ENCODE assay signal across 9 cellular contexts in the genomic region with DNA sequence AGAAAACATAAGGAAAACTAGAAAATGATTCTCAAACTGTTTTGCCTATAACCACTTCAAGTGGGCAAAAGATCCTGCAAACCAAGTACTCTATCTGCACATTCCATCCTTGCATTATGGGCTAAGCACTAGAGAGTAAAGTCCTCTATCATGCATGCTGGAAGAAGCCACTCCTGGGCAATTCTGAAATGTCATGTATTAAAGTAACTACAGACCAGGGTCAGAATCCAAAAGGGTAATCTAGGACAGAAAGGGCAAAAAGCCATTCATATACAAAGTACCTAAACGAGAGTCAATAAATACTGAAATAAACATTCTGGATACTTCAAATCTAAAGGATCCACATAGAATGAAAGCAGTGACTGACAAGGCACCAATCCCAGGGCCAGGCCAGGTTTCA. TPM values are rescaled to one million over a fixed set of nuclear protein-coding genes. Genes with fewer than 3 reads are reported as not detected.
DNase-seq lines count a peak whose midpoint lies in the region; ATAC-seq and TF ChIP-seq lines count a peak whose summit lies in the region.
"Had no signal": no experiment of that assay in that cellular context is flagged by ENCODE, and none has a peak within 500 bp of the region (broad histone marks: within the 10 kb centered on the region; RNA-seq: fewer than 3 reads in every experiment).

No MANE protein-coding gene starts in this region.

- H3K23me2 ChIP-seq in H9 (ENCODE audit: insufficient read length, low read depth, low read length, poor library complexity, severe bottlenecking): no peaks in the 10 kb centered on the region

- no peak overlapping the region for H4K8ac ChIP-seq in H9 (replicated peaks; ENCODE audit: insufficient read length, low read depth, low read length)

- H3K4ac ChIP-seq in H9 (ENCODE audit: low read depth, low read length): no peak overlapping the region

- H4K20me1 ChIP-seq in H9 (ENCODE audit: control insufficient read depth, insufficient read depth, insufficient read length): no peaks in the 10 kb centered on the region

- H3K9me3 ChIP-seq in H9 (ENCODE audit: control insufficient read depth, low read depth, low read length): peaks cover 12% of the 10 kb centered on the region
- H3K9me3 ChIP-seq in iPS DF 6.9 (ENCODE audit: control insufficient read depth, insufficient read depth, low read length): no peaks in the 10 kb centered on the region

- H3K79me2 ChIP-seq in H9 (ENCODE audit: insufficient read depth, low read length): peaks cover 4% of the 10 kb centered on the region; the same call in 1 of the 2 replicates

- peaks cover 44 to 57% of the 10 kb centered on the region in 2 experiments for H3K9me3 Mint-ChIP-seq in H9
- no peaks in the 10 kb centered on the region for H3K9me3 Mint-ChIP-seq in activated B cell treated with CpG ODN at 0.5 μM for 24 hours

- DNase-seq in H9: no peak
- no peak for DNase-seq in activated B cell treated with CpG ODN at 0.5 μM for 24 hours
- DNase-seq in iPS DF 6.9 (ENCODE audit: low read depth, low spot score): no peak
- no peak for DNase-seq in NCI-H1105 (lab: John Stamatoyannopoulos, UW)
- no peak for DNase-seq in retina
- no peak for DNase-seq in central memory CD4-positive, alpha-beta T cell
- DNase-seq: HCEC 1CT had no signal

- no peak overlapping the region for H3K27ac ChIP-seq in H9 (ENCODE audit: insufficient read length, low read depth, low read length)
- no peak overlapping the region for H3K27ac ChIP-seq in iPS DF 6.9 (ENCODE audit: low read length)
- peak overlapping the region in 17 of 21 experiments; percentile 41 to 88 (median 81) for H3K27ac ChIP-seq in skin epidermis

- H3K27me3 ChIP-seq in H9 (ENCODE audit: insufficient read depth, low read length) (no peaks in the 10 kb centered on the region), iPS DF 6.9 (ENCODE audit: control insufficient read depth, insufficient read depth, low read length) (no peaks in the 10 kb centered on the region)

- H2AFZ ChIP-seq in H9 (ENCODE audit: low read length): no peak overlapping the region

- H3K79me1 ChIP-seq in H9 (ENCODE audit: insufficient read depth, low read depth, low read length, poor library complexity, severe bottlenecking): no peaks in the 10 kb centered on the region

- H2BK12ac ChIP-seq in H9 (ENCODE audit: insufficient read length, low read depth, low read length): no peak overlapping the region

- H3K23ac ChIP-seq in H9 (ENCODE audit: insufficient read length, low read depth, low read length): no peak overlapping the region

- H3K4me3 ChIP-seq in iPS DF 6.9 (ENCODE audit: low read length): peak overlapping the region; percentile 99; the same call in 1 of the 2 replicates
- H3K4me3 ChIP-seq in skin epidermis: peak overlapping the region; percentile 47 to 60 (median 51)

- H4K91ac ChIP-seq in H9 (ENCODE audit: insufficient read length, low read depth, low read length): no peak overlapping the region

- H3K4me1 Mint-ChIP-seq in H9 (peaks cover 6 to 8% of the 10 kb centered on the region in 2 experiments; a peak in 1 of 4 replicates), activated B cell treated with CpG ODN at 0.5 μM for 24 hours (peaks cover 19% of the 10 kb centered on the region)

- H3T11ph ChIP-seq in H9 (ENCODE audit: low read length): no peak overlapping the region

- H3K27ac Mint-ChIP-seq in H9 (no peak overlapping the region; a peak in 1 of 7 replicates), activated B cell treated with CpG ODN at 0.5 μM for 24 hours (no peak overlapping the region)

- no peak overlapping the region for H2BK5ac ChIP-seq in H9 (ENCODE audit: insufficient read length, low read length)

- TF ChIP-seq CTCF in H9 (conservative IDR thresholded peaks at IDR 0.05): no peak
- no peak for TF ChIP-seq CTCF in activated B cell treated with CpG ODN at 0.5 μM for 24 hours (IDR thresholded peaks at IDR 0.05)

- H2BK120ac ChIP-seq in H9 (ENCODE audit: low read depth, low read length, poor library complexity, severe bottlenecking): no peak overlapping the region

- H3K27me3 Mint-ChIP-seq in H9 (ENCODE audit: low read depth) (no peaks in the 10 kb centered on the region), activated B cell treated with CpG ODN at 0.5 μM for 24 hours (peaks cover 3% of the 10 kb centered on the region)

- CTCF ChIA-PET in activated B cell treated with CpG ODN at 0.5 μM for 24 hours (lab: Charles Lee): no interaction called here

- intact Hi-C loops in activated B cell treated with CpG ODN at 0.5 μM for 24 hours (cut with micrococcal nuclease): loop anchor here (10.0 kb wide), 1 partner anchor 468 kb away; a partner anchor contains a TSS

- H3K14ac ChIP-seq in H9 (ENCODE audit: insufficient read depth, low read length): no peak overlapping the region

- H2BK15ac ChIP-seq in H9 (ENCODE audit: low read depth, low read length): no peak overlapping the region

- H3K9ac ChIP-seq in H9 (ENCODE audit: extremely low read depth, insufficient read length, low read length): peak overlapping the region; percentile 74

- H3K36me3 ChIP-seq in iPS DF 6.9 (ENCODE audit: control insufficient read depth, insufficient read depth, low read length): no peaks in the 10 kb centered on the region

- POLR2A ChIA-PET in activated B cell treated with CpG ODN at 0.5 μM for 24 hours (lab: Charles Lee): interaction anchor here (0.5 to 1.9 kb wide), 7 partner anchors 7 to 934 kb away, joined by 3 to 39 read pairs (median 7); a partner anchor contains a TSS

- H3K4me1 ChIP-seq in H9 (ENCODE audit: insufficient read depth, low read length): no peaks in the 10 kb centered on the region
- H3K4me1 ChIP-seq in iPS DF 6.9 (ENCODE audit: control insufficient read depth, insufficient read depth, low read length): no peaks in the 10 kb centered on the region; the same call in 1 of the 2 replicates

- no peak for ATAC-seq in activated B cell treated with CpG ODN at 0.5 μM for 24 hours (ENCODE audit: low read depth)
- no peak for ATAC-seq in GM18498 (IDR thresholded peaks at IDR 0.05; ENCODE audit: unreplicated experiment)

- no peak overlapping the region for H3K18ac ChIP-seq in H9 (ENCODE audit: insufficient read length, low read depth, low read length)

- no peak overlapping the region for H2BK20ac ChIP-seq in H9 (ENCODE audit: low read depth, low read length, poor library complexity, severe bottlenecking)

- peak overlapping the region; percentile 82 for H3K4me2 ChIP-seq in H9 (ENCODE audit: insufficient read depth, insufficient read length, low read length)

- no peak overlapping the region for H2AK5ac ChIP-seq in H9 (ENCODE audit: insufficient read length, low read length)

- H3K4me3 Mint-ChIP-seq in H9 (peak overlapping the region; percentile 87 to 99), activated B cell treated with CpG ODN at 0.5 μM for 24 hours (peak overlapping the region; percentile 94)

- no peak overlapping the region for H4K5ac ChIP-seq in H9 (ENCODE audit: insufficient read length, low read depth, low read length)

- no peak overlapping the region for H3K56ac ChIP-seq in H9 (ENCODE audit: insufficient read length, low read depth, low read length)

- WGBS in H9 (ENCODE audit: extremely low coverage, insufficient read length, low lambda C conversion rate): no CpG with 5 or more reads among the region's 1 CpG
- no CpG with 5 or more reads among the region's 1 CpG for WGBS in iPS DF 6.9 (ENCODE audit: insufficient coverage, insufficient read length)

- H3K36me3 Mint-ChIP-seq in H9 (ENCODE audit: insufficient read depth in 1 of 3, low read depth in 3 of 3) (peaks cover 7 to 17% (median 11%) of the 10 kb centered on the region in 3 experiments; a peak in 6 of 7 replicates), activated B cell treated with CpG ODN at 0.5 μM for 24 hours (ENCODE audit: low read depth) (peaks cover 24% of the 10 kb centered on the region)

RNA-seq across cellular contexts. Expression of a gene that starts 1.1 kb away (rescaled TPM):
- 69.1 and 69.7 TPM in 2 replicates for total RNA-seq in H9 (2021)
- 43.2 and 44.8 TPM in 2 replicates for total RNA-seq in activated B cell treated with CpG ODN at 0.5 μM for 24 hours

RNA-seq across cellular contexts. Expression of a gene that starts 28.6 kb away (rescaled TPM):
- 17.7 TPM in 2 replicates for total RNA-seq in H9 (2021)
- 10.1 and 16.1 TPM in 2 replicates for total RNA-seq in activated B cell treated with CpG ODN at 0.5 μM for 24 hours

RNA-seq across cellular contexts. Expression of a gene that starts 39.5 kb away (rescaled TPM):
- total RNA-seq in H9 (2021) (not detected in 2 replicates), activated B cell treated with CpG ODN at 0.5 μM for 24 hours (10.0 and 14.5 TPM in 2 replicates)

RNA-seq across cellular contexts. Expression of a gene that starts 44.3 kb away (rescaled TPM):
- total RNA-seq in H9 (2021) (not detected in 2 replicates), activated B cell treated with CpG ODN at 0.5 μM for 24 hours (261 and 264 TPM in 2 replicates)

RNA-seq across cellular contexts. Expression of a gene that starts 51.3 kb away (rescaled TPM):
- total RNA-seq in H9 (2021) (30.8 and 33.0 TPM in 2 replicates), activated B cell treated with CpG ODN at 0.5 μM for 24 hours (81.7 and 102 TPM in 2 replicates)

Comparison
In these comparisons a context has a peak if more than half of its experiments do, and no peak if none do; other contexts are left out.
1. H3K27ac ChIP-seq: peak in skin epidermis (17 of 21); none in H9 (single experiment) and iPS DF 6.9 (single experiment).
2. RNA of a gene that starts 39.5 kb away (total RNA-seq): 10.0 to 14.5 TPM in activated B cell treated with CpG ODN at 0.5 μM for 24 hours; not detected in H9; every median in the first group is over 10 times any median in the second.